Comparison of ENCODE assay signal across 1 cellular context in the genomic region with DNA sequence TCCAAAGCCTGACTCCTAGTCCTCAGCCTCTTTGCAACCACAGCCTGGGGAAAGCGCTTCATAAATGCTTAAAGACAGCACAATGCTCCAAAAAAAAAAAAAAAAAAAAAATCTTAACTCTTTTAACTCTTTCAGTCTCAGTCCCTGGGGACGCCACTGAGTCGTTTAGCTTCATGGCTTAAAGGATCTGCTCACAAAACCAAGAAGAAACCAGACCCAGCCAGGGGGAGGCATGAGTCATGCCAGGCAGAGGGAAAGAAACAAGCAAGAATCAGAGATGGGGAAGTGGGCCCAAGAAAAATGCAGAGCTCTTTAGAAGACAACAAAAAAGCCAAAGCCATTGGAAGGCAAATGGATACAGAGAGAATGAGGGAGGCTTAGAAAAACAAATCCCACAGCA.
TF ChIP-seq lines count a peak whose summit lies in the region.

No MANE protein-coding gene starts in this region.

TF ChIP-seq in GM23338, 12 proteins besides CTCF, POLR2A, EP300 and RAD21 (continued from another document):
- TF ChIP-seq, protein P1, sequence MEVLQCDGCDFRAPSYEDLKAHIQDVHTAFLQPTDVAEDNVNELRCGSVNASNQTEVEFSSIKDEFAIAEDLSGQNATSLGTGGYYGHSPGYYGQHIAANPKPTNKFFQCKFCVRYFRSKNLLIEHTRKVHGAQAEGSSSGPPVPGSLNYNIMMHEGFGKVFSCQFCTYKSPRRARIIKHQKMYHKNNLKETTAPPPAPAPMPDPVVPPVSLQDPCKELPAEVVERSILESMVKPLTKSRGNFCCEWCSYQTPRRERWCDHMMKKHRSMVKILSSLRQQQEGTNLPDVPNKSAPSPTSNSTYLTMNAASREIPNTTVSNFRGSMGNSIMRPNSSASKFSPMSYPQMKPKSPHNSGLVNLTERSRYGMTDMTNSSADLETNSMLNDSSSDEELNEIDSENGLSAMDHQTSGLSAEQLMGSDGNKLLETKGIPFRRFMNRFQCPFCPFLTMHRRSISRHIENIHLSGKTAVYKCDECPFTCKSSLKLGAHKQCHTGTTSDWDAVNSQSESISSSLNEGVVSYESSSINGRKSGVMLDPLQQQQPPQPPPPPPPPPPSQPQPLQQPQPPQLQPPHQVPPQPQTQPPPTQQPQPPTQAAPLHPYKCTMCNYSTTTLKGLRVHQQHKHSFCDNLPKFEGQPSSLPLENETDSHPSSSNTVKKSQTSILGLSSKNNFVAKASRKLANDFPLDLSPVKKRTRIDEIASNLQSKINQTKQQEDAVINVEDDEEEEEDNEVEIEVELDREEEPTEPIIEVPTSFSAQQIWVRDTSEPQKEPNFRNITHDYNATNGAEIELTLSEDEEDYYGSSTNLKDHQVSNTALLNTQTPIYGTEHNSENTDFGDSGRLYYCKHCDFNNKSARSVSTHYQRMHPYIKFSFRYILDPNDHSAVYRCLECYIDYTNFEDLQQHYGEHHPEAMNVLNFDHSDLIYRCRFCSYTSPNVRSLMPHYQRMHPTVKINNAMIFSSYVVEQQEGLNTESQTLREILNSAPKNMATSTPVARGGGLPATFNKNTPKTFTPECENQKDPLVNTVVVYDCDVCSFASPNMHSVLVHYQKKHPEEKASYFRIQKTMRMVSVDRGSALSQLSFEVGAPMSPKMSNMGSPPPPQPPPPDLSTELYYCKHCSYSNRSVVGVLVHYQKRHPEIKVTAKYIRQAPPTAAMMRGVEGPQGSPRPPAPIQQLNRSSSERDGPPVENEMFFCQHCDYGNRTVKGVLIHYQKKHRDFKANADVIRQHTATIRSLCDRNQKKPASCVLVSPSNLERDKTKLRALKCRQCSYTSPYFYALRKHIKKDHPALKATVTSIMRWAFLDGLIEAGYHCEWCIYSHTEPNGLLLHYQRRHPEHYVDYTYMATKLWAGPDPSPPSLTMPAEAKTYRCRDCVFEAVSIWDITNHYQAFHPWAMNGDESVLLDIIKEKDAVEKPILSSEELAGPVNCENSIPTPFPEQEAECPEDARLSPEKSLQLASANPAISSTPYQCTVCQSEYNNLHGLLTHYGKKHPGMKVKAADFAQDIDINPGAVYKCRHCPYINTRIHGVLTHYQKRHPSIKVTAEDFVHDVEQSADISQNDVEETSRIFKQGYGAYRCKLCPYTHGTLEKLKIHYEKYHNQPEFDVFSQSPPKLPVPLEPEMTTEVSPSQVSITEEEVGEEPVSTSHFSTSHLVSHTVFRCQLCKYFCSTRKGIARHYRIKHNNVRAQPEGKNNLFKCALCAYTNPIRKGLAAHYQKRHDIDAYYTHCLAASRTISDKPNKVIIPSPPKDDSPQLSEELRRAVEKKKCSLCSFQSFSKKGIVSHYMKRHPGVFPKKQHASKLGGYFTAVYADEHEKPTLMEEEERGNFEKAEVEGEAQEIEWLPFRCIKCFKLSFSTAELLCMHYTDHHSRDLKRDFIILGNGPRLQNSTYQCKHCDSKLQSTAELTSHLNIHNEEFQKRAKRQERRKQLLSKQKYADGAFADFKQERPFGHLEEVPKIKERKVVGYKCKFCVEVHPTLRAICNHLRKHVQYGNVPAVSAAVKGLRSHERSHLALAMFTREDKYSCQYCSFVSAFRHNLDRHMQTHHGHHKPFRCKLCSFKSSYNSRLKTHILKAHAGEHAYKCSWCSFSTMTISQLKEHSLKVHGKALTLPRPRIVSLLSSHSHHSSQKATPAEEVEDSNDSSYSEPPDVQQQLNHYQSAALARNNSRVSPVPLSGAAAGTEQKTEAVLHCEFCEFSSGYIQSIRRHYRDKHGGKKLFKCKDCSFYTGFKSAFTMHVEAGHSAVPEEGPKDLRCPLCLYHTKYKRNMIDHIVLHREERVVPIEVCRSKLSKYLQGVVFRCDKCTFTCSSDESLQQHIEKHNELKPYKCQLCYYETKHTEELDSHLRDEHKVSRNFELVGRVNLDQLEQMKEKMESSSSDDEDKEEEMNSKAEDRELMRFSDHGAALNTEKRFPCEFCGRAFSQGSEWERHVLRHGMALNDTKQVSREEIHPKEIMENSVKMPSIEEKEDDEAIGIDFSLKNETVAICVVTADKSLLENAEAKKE (CRISPR knock-in tag; IDR thresholded peaks at IDR 0.05): 0 out of 2 replicates have a peak, but pooled peaks have one; percentile 37
